In genomic region chr7:42886866-42887509, GRCh38 we compare ENCODE assay signal across 1 cellular context.
TF ChIP-seq lines count a peak whose summit lies in the region.

No MANE protein-coding gene starts in this region.

TF ChIP-seq in HepG2, 621 proteins besides CTCF, POLR2A, EP300 and RAD21:
- no peak for TF ChIP-seq ZNF841 (CRISPR knock-in tag; IDR thresholded peaks at IDR 0.05; ENCODE audit: borderline replicate concordance)
- TF ChIP-seq ATF7 (IDR thresholded peaks at IDR 0.05): peak; percentile 49
- no peak for TF ChIP-seq ATF7 (CRISPR knock-in tag; IDR thresholded peaks at IDR 0.05)
